Comparison of ENCODE assay signal across 10 cellular contexts in genomic region chr6:170178561-170179477, GRCh38.
A peak's percentile ranks its signal among the peaks of the same experiment; 100 is the strongest.
DNase-seq lines count a peak whose midpoint lies in the region; ATAC-seq, FAIRE-seq and TF ChIP-seq lines count a peak whose summit lies in the region.
"Had no signal": no experiment of that assay in that cellular context is flagged by ENCODE, and none has a peak within 500 bp of the region (broad histone marks: within the 10 kb centered on the region; RNA-seq: fewer than 3 reads in every experiment).

No MANE protein-coding gene starts in this region.

- no peak overlapping the region for H2BK20ac ChIP-seq in IMR-90 (ENCODE audit: low read depth, low read length)

- no peak overlapping the region for H2BK15ac ChIP-seq in IMR-90 (ENCODE audit: low read depth, low read length)

- peak overlapping the region; percentile 47 for H3K27ac ChIP-seq in A673 (ENCODE audit: low read depth, low read length, poor library complexity, severe bottlenecking)
- H3K27ac ChIP-seq in IMR-90 (ENCODE audit: insufficient read depth, low read length), result no peak overlapping the region
- H3K27ac ChIP-seq in astrocyte (ENCODE audit: low read depth, low read length), result no peak overlapping the region
- H3K27ac ChIP-seq in left lung, result no peak overlapping the region
- H3K27ac ChIP-seq: brain microvascular endothelial cell had no signal

- H3K27me3 Mint-ChIP-seq in astrocyte (ENCODE audit: low read depth, unreplicated experiment), result peaks cover 36% of the 10 kb centered on the region

- no peak overlapping the region for H3K4me2 ChIP-seq in IMR-90 (ENCODE audit: low read depth, low read length)
- no peak overlapping the region for H3K4me2 ChIP-seq in astrocyte (ENCODE audit: low read length)

- CTCF ChIA-PET in A673 (lab: Charles Lee) (no interaction called here), IMR-90 (lab: Yijun Ruan, JAX) (no interaction called here)

- no peak overlapping the region for H4K5ac ChIP-seq in IMR-90 (ENCODE audit: low read depth, low read length)

- TF ChIP-seq CTCF in A673 (conservative IDR thresholded peaks at IDR 0.05; ENCODE audit: low read depth, low read length) (no peak), IMR-90 (conservative IDR thresholded peaks at IDR 0.05; ENCODE audit: low read depth, low read length) (no peak), astrocyte (IDR thresholded peaks at IDR 0.05; ENCODE audit: insufficient read depth, low read depth, low read length) (no peak), left lung (IDR thresholded peaks at IDR 0.05) (no peak)

- no peaks in the 10 kb centered on the region for H3K9me3 ChIP-seq in A673 (ENCODE audit: low read depth, low read length, poor library complexity, severe bottlenecking)
- H3K9me3 ChIP-seq in IMR-90 (ENCODE audit: control insufficient read depth, insufficient read depth, low read length), result peaks cover 30% of the 10 kb centered on the region
- peaks cover 14% of the 10 kb centered on the region for H3K9me3 ChIP-seq in astrocyte (ENCODE audit: insufficient read depth, low read depth, low read length)
- no peaks in the 10 kb centered on the region for H3K9me3 ChIP-seq in left lung

- dilution Hi-C loops in IMR-90 (cut with HindIII; ENCODE audit: low sequenced_read_pairs, unreplicated experiment), result no loop called here

- TF ChIP-seq POLR2A in IMR-90 (IDR thresholded peaks at IDR 0.05; ENCODE audit: low read depth, low read length), result no peak

- no peak overlapping the region for H3K4me3 Mint-ChIP-seq in astrocyte (ENCODE audit: unreplicated experiment)

- H2BK120ac ChIP-seq in IMR-90 (ENCODE audit: low read depth, low read length), result no peak overlapping the region

- no peaks in the 10 kb centered on the region for H3K79me2 ChIP-seq in astrocyte (ENCODE audit: insufficient read depth, low read length)

- no peak overlapping the region for H3K27ac Mint-ChIP-seq in astrocyte (ENCODE audit: unreplicated experiment)

- no peak overlapping the region for H2BK5ac ChIP-seq in IMR-90 (ENCODE audit: low read depth, low read length, poor library complexity, severe bottlenecking)

- H3K9me1 ChIP-seq in IMR-90 (ENCODE audit: insufficient read depth, low read length), result no peaks in the 10 kb centered on the region

- H3K36me3 Mint-ChIP-seq in astrocyte (ENCODE audit: low read depth, unreplicated experiment), result no peaks in the 10 kb centered on the region

- H2AFZ ChIP-seq in IMR-90 (replicated peaks; ENCODE audit: low read length, poor library complexity) (no peak overlapping the region), astrocyte (ENCODE audit: low read depth, low read length) (no peak overlapping the region)

- H2AK5ac ChIP-seq in IMR-90 (ENCODE audit: low read depth, low read length), result no peak overlapping the region

- H3K4me1 ChIP-seq in A673 (ENCODE audit: insufficient read depth, low read length, poor library complexity, severe bottlenecking), result peaks cover 24% of the 10 kb centered on the region
- H3K4me1 ChIP-seq in IMR-90 (ENCODE audit: control insufficient read depth, insufficient read depth, low read length), result peaks cover 2% of the 10 kb centered on the region; the same call in 1 of the 2 replicates
- no peaks in the 10 kb centered on the region for H3K4me1 ChIP-seq in astrocyte (ENCODE audit: insufficient read depth, low read length)
- H3K4me1 ChIP-seq in left lung, result peaks cover 0 to 8% of the 10 kb centered on the region in 2 donors

- peak; percentile 49 for ATAC-seq in IMR-90 (ENCODE audit: low read depth)
- ATAC-seq in left lung, result peak; percentile 54
- ATAC-seq in HG02840 (IDR thresholded peaks at IDR 0.05; ENCODE audit: low FRiP score, unreplicated experiment), result no peak

- POLR2A ChIA-PET in A673 (lab: Charles Lee; ENCODE audit: low non-redundant PET), result no interaction called here
- POLR2A ChIA-PET in IMR-90 (lab: Charles Lee; ENCODE audit: unreplicated experiment), result no interaction called here

- H3K56ac ChIP-seq in IMR-90 (ENCODE audit: extremely low read depth, insufficient read depth, low read length), result no peak overlapping the region

- no peak overlapping the region for H3K4me3 ChIP-seq in A673 (ENCODE audit: low read depth, low read length, poor library complexity, severe bottlenecking)
- H3K4me3 ChIP-seq in IMR-90 (ENCODE audit: insufficient read depth, low read depth, low read length), result no peak overlapping the region
- H3K4me3 ChIP-seq in astrocyte (ENCODE audit: insufficient read depth, low read depth, low read length), result no peak overlapping the region
- no peak overlapping the region for H3K4me3 ChIP-seq in left lung

- no peak for TF ChIP-seq RAD21 in IMR-90 (IDR thresholded peaks at IDR 0.05; ENCODE audit: low read length)

- H3K18ac ChIP-seq in IMR-90 (ENCODE audit: low read depth, low read length), result no peak overlapping the region; the same call in 1 of the 2 replicates

- intact Hi-C loops in A673 (cut with micrococcal nuclease; ENCODE audit: unreplicated experiment), result no loop called here
- intact Hi-C loops in IMR-90 (cut with micrococcal nuclease), result no loop called here
- intact Hi-C loops in left lung (cut with DNase I), result no loop called here

- H3K27me3 ChIP-seq in A673 (replicated peaks; ENCODE audit: insufficient read depth, low read depth, low read length, poor library complexity) (no peaks in the 10 kb centered on the region), IMR-90 (ENCODE audit: control insufficient read depth, insufficient read depth, low read length) (no peaks in the 10 kb centered on the region), astrocyte (ENCODE audit: insufficient read depth, low read length) (no peaks in the 10 kb centered on the region), left lung (peaks cover 0 to 6% of the 10 kb centered on the region in 2 donors)
- H3K27me3 ChIP-seq: brain microvascular endothelial cell had no signal

- H3K4me1 Mint-ChIP-seq in astrocyte (ENCODE audit: low read depth, unreplicated experiment), result no peaks in the 10 kb centered on the region

- no peak overlapping the region for H3K4ac ChIP-seq in IMR-90 (ENCODE audit: low read depth, low read length)

- H2AK9ac ChIP-seq in IMR-90 (replicated peaks; ENCODE audit: low read depth, low read length, poor library complexity), result no peak overlapping the region

- H4K91ac ChIP-seq in IMR-90 (ENCODE audit: insufficient read depth, low read depth, low read length), result no peak overlapping the region

- no peak overlapping the region for H3K14ac ChIP-seq in IMR-90 (replicated peaks; ENCODE audit: low read depth, low read length)

- peak; percentile 67 for DNase-seq in A673 (ENCODE audit: low spot score)
- DNase-seq in IMR-90, result peak; percentile 21
- peak; percentile 63 for DNase-seq in astrocyte (ENCODE audit: low read depth)
- DNase-seq in left lung, result peak; percentile 28 to 77
- no peak for DNase-seq in Kasumi-1 (lab: John Stamatoyannopoulos, UW)
- DNase-seq in activated T-cell treated with anti-CD3 and anti-CD28 coated beads, Interleukin-2, amount 50 U/mL, for 48 hours, result no peak
- no peak for DNase-seq in NK-92 treated with Interleukin-12 subunit alpha and Interleukin-12 subunit beta, amount 100 ng/mL, for 24 hours (lab: John Stamatoyannopoulos, UW)
- DNase-seq: brain microvascular endothelial cell had no signal

- H3K23ac ChIP-seq in IMR-90 (ENCODE audit: low read depth, low read length), result no peak overlapping the region

- H3K9ac ChIP-seq in IMR-90 (ENCODE audit: low read depth, low read length) (no peak overlapping the region), astrocyte (ENCODE audit: low read length) (no peak overlapping the region)

- peaks cover 8% of the 10 kb centered on the region for H3K9me3 Mint-ChIP-seq in astrocyte (ENCODE audit: unreplicated experiment)

- H4K20me1 ChIP-seq in IMR-90 (ENCODE audit: insufficient read depth, low read length), result no peaks in the 10 kb centered on the region
- H4K20me1 ChIP-seq in astrocyte (ENCODE audit: insufficient read depth, low read length), result no peaks in the 10 kb centered on the region

- FAIRE-seq in astrocyte (lab: Jason Lieb, UNC), result no peak
- FAIRE-seq: D721Med had no signal

- H3K36me3 ChIP-seq in A673 (ENCODE audit: insufficient read depth, low read length, poor library complexity, severe bottlenecking) (no peaks in the 10 kb centered on the region), IMR-90 (ENCODE audit: control insufficient read depth, insufficient read depth, low read length) (no peaks in the 10 kb centered on the region), astrocyte (ENCODE audit: insufficient read depth, low read length) (no peaks in the 10 kb centered on the region), left lung (no peaks in the 10 kb centered on the region)
- H3K36me3 ChIP-seq: brain microvascular endothelial cell had no signal

- no TSS peak for BruUV-seq in A673 (replicated peaks; lab: Mats Ljungman, UMichigan)
- no TSS peak for BruUV-seq in IMR-90 (replicated peaks; lab: Mats Ljungman, UMichigan)

- in situ Hi-C loops in IMR-90 (cut with MboI; ENCODE audit: low sequenced_read_pairs), result no loop called here

- no peak overlapping the region for H4K8ac ChIP-seq in IMR-90 (ENCODE audit: low read depth in 2 of 2, low read length in 2 of 2)

- no peaks in the 10 kb centered on the region for H3K79me1 ChIP-seq in IMR-90 (ENCODE audit: low read depth in 1 of 2, low read length in 2 of 2)

- 69% methylated on average over 14 of the region's 30 CpGs; no CpG with 5 or more reads in 1 of the 2 experiments for WGBS in IMR-90 (ENCODE audit: extremely low coverage in 2 of 2, insufficient read length in 1 of 2), 2 experiments

TF ChIP-seq in IMR-90, 13 proteins besides CTCF, POLR2A, EP300 and RAD21:
- no peak for TF ChIP-seq CEBPB (IDR thresholded peaks at IDR 0.05; ENCODE audit: low read depth, low read length)

Comparison
In these comparisons a context has a peak if more than half of its experiments do, and no peak if none do; other contexts are left out.
1. DNase-seq: peak in A673 (single experiment), IMR-90 (single experiment), astrocyte (single experiment) and left lung (2 of 2); none in Kasumi-1 (0 of 2), activated T-cell treated with anti-CD3 and anti-CD28 coated beads, Interleukin-2, amount 50 U/mL, for 48 hours (0 of 2) and NK-92 treated with Interleukin-12 subunit alpha and Interleukin-12 subunit beta, amount 100 ng/mL, for 24 hours (single experiment).